ENCODE assay signal across 9 cellular contexts in the genomic region with DNA sequence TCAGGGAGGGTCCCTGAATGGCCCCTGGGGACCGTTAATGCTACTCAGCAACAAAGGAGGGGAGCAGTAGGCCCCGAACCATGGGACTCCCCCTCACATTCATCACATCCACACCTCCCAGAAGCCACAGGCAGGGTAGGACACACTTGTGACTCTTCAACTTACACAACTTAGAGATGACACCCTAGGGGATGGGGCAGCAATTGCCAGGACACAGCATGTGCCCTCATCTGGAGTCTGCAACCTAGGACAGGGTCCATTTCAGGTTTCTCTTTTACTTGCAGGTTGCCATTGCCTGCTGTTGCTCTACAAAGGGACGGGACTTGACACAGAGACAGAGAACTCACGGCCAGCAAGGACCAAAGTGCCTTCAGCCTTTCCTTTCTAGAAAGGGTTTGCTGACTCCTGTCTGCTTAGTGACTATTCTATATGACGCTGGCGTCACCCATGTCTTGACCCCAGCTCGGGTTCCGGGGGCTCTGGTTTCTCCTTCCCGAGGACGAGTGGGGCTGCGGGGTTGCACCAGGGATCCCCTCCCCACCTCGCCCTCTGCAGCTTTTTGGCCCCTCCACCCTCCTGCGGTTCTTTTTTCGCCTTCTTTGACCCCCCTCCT. TPM values are rescaled to one million over a fixed set of nuclear protein-coding genes. Genes with fewer than 3 reads are reported as not detected.
DNase-seq lines count a peak whose midpoint lies in the region; ATAC-seq and TF ChIP-seq lines count a peak whose summit lies in the region.
"Had no signal": no experiment of that assay in that cellular context is flagged by ENCODE, and none has a peak within 500 bp of the region (broad histone marks: within the 10 kb centered on the region; RNA-seq: fewer than 3 reads in every experiment).

No MANE protein-coding gene starts in this region.

- H3K4me2 ChIP-seq in SK-N-SH, result peak overlapping the region; percentile 96

- peak overlapping the region; percentile 77 for H3K9ac ChIP-seq in SK-N-SH

- peak; percentile 4 for ATAC-seq in GM18867 (IDR thresholded peaks at IDR 0.05; ENCODE audit: unreplicated experiment)
- no peak for ATAC-seq in psoas muscle
- ATAC-seq in GM21737 (IDR thresholded peaks at IDR 0.05; ENCODE audit: unreplicated experiment), result no peak
- no peak for ATAC-seq in HG02938 (IDR thresholded peaks at IDR 0.05; ENCODE audit: unreplicated experiment)

- CTCF ChIA-PET in SK-N-SH (lab: Yijun Ruan, JAX), result interaction anchor here (0.6 to 1.7 kb wide), 4 partner anchors 11 to 14 kb away, joined by 3 to 6 read pairs (median 4); no protein-coding TSS in a partner anchor

- DNase-seq in SK-N-SH (no peak), fibroblast of pulmonary artery (ENCODE audit: low read depth) (no peak), psoas muscle (no peak), glomerular visceral epithelial cell (ENCODE audit: extremely low spot score) (no peak), GDM1 (lab: John Stamatoyannopoulos, UW) (no peak)

- no peaks in the 10 kb centered on the region for H4K20me1 ChIP-seq in SK-N-SH (ENCODE audit: insufficient read depth)

- POLR2A ChIA-PET in SK-N-SH (lab: Yijun Ruan, JAX), result interaction anchor here (1.0 kb wide), 1 partner anchor 12 kb away, joined by 5 read pairs; no protein-coding TSS in a partner anchor

- no peak for TF ChIP-seq EP300 in SK-N-SH (IDR thresholded peaks at IDR 0.05; ENCODE audit: borderline replicate concordance in 1 of 2, low read depth in 1 of 2, low read length in 1 of 2)

- TF ChIP-seq CTCF in SK-N-SH (IDR thresholded peaks at IDR 0.05) (no peak), fibroblast of pulmonary artery (IDR thresholded peaks at IDR 0.05; ENCODE audit: low read length, missing control alignments) (no peak), psoas muscle (IDR thresholded peaks at IDR 0.05) (no peak)

- H3K79me2 ChIP-seq in SK-N-SH (ENCODE audit: insufficient read depth), result no peaks in the 10 kb centered on the region

- intact Hi-C loops in psoas muscle (cut with DNase I), result no loop called here

- no peaks in the 10 kb centered on the region for H3K9me3 ChIP-seq in SK-N-SH
- no peaks in the 10 kb centered on the region for H3K9me3 ChIP-seq in psoas muscle

- H3K4me1 ChIP-seq in SK-N-SH (ENCODE audit: control insufficient read depth in 1 of 2, insufficient read depth in 2 of 2, low read depth in 1 of 2, low read length in 1 of 2) (no peaks in the 10 kb centered on the region; a peak in 1 of 4 replicates), psoas muscle (peaks cover 6% of the 10 kb centered on the region)

- peaks cover 10% of the 10 kb centered on the region; the same call in 1 of the 2 replicates for H3K27me3 ChIP-seq in SK-N-SH (ENCODE audit: insufficient read depth)
- no peaks in the 10 kb centered on the region for H3K27me3 ChIP-seq in psoas muscle (ENCODE audit: insufficient read depth in 3 of 3, low read length in 2 of 3)

- TF ChIP-seq RAD21 in SK-N-SH (IDR thresholded peaks at IDR 0.05; ENCODE audit: low read length), result no peak

- no peak overlapping the region for H3K27ac ChIP-seq in SK-N-SH (ENCODE audit: low read depth in 2 of 2, low read length in 1 of 2)
- H3K27ac ChIP-seq in psoas muscle, result peak overlapping the region; percentile 63

- no peaks in the 10 kb centered on the region for H3F3A ChIP-seq in SK-N-SH (replicated peaks; ENCODE audit: insufficient read depth)

- H3K4me3 ChIP-seq in SK-N-SH (ENCODE audit: low read depth in 2 of 2, low read length in 1 of 2), result peak overlapping the region; percentile 65 to 73
- H3K4me3 ChIP-seq in fibroblast of pulmonary artery (replicated peaks; ENCODE audit: low read depth, low read length), result peak overlapping the region; percentile 76
- H3K4me3 ChIP-seq in psoas muscle, result peak overlapping the region; percentile 73

- no peaks in the 10 kb centered on the region for H3K36me3 ChIP-seq in SK-N-SH (replicated peaks in 1 of 2; ENCODE audit: control insufficient read depth in 1 of 2, insufficient read depth in 2 of 2, low read length in 1 of 2)
- no peaks in the 10 kb centered on the region for H3K36me3 ChIP-seq in psoas muscle (ENCODE audit: insufficient read depth in 1 of 2, low read depth in 1 of 2)

- H2AFZ ChIP-seq in SK-N-SH (ENCODE audit: low read depth), result peak overlapping the region; percentile 98

- no peaks in the 10 kb centered on the region for H3K9me2 ChIP-seq in SK-N-SH

- whole genome bisulfite sequencing in SK-N-SH (ENCODE audit: low lambda C conversion rate), result 27% methylated on average over 13 of the region's 14 CpGs
- 18 to 23% (median 20%) methylated on average over 14 of the region's 14 CpGs for WGBS in psoas muscle, 3 donors

TF ChIP-seq in SK-N-SH, 30 proteins besides CTCF, POLR2A, EP300 and RAD21:
- no peak for TF ChIP-seq TCF12 (IDR thresholded peaks at IDR 0.05)
TF ChIP-seq in SK-N-SH: peak in this region for 0.

RNA-seq across cellular contexts. Expression of a gene that starts 0.6 kb away (rescaled TPM):
- polyA plus RNA-seq in SK-N-SH (2012; rRNA removed) (4.6 and 4.9 TPM in 2 replicates), psoas muscle (under 1 TPM; 0.15 to 0.55 (median 0.32) TPM)
- 3.8 TPM in 2 replicates for polyA plus RNA-seq in SK-N-SH (2012; cell fraction: cytosol; rRNA removed)
- polyA plus RNA-seq in SK-N-SH (2012; cell fraction: nucleus; rRNA removed), result 1.9 and 2.3 TPM in 2 replicates
- under 1 TPM; 0.34 to 0.67 (median 0.40) TPM for total RNA-seq in psoas muscle

RNA-seq across cellular contexts. Expression of a gene that starts 42.9 kb away (rescaled TPM):
- not detected in 2 replicates for polyA plus RNA-seq in SK-N-SH (2012; rRNA removed)
- polyA plus RNA-seq in SK-N-SH (2012; cell fraction: cytosol; rRNA removed), result not detected in 2 replicates
- 0.05 TPM in 1 of 2 replicates, not detected in the other for polyA plus RNA-seq in SK-N-SH (2012; cell fraction: nucleus; rRNA removed)
- not detected for total RNA-seq in psoas muscle
- under 1 TPM in 2 of 3 donors, not detected in 1; 0.06 to 0.07 TPM for polyA plus RNA-seq in psoas muscle
- total RNA-seq: myocyte had no signal
